ENCODE assay signal across 1 cellular context in the genomic region with DNA sequence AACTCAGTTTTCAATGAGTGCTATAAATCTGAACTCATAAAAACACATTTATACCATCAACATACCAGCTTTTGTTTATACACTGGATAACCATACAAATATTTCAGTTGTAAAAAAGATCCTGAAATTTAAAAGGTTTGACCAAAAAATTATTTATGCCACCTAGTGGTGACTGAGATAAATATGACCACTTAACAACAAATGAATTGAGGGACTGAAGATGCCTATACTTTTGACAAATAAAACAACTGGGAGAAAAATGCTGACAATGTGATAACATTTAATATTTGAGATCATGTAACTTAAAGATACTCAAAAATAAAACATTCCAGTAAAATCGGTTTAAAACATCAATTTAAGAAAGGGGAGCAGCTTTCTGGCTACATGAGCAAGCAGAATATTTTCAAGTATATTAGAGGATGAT.
TF ChIP-seq lines count a peak whose summit lies in the region.

No MANE protein-coding gene starts in this region.

TF ChIP-seq in GM23338, 12 proteins besides CTCF, POLR2A, EP300 and RAD21 (continued from another document):
- no peak for TF ChIP-seq ZNF462 (CRISPR knock-in tag; IDR thresholded peaks at IDR 0.05)
- no peak for TF ChIP-seq ZNF331 (CRISPR knock-in tag; IDR thresholded peaks at IDR 0.05; ENCODE audit: low read depth)
